Comparison of ENCODE assay signal across 16 cellular contexts in genomic region chr11:130371004-130371590, GRCh38. TPM values are rescaled to one million over a fixed set of nuclear protein-coding genes. Genes with fewer than 3 reads are reported as not detected.
DNase-seq lines count a peak whose midpoint lies in the region; ATAC-seq, FAIRE-seq and TF ChIP-seq lines count a peak whose summit lies in the region.
"Had no signal": no experiment of that assay in that cellular context is flagged by ENCODE, and none has a peak within 500 bp of the region (broad histone marks: within the 10 kb centered on the region; RNA-seq: fewer than 3 reads in every experiment).

No MANE protein-coding gene starts in this region.

- peaks cover 52% of the 10 kb centered on the region for H3K27me3 Mint-ChIP-seq in astrocyte (ENCODE audit: low read depth, unreplicated experiment)
- H3K27me3 Mint-ChIP-seq: stimulated activated naive CD8-positive, alpha-beta T cell treated with anti-CD3 and anti-CD28 coated beads, Interleukin-15, amount 100 ng/mL, for 72 hours had no signal

- TF ChIP-seq CTCF in GM12872 (IDR thresholded peaks at IDR 0.05; ENCODE audit: insufficient read depth, low read depth, low read length) (peak; percentile 30; the same call in 2 of the 3 replicates), astrocyte (IDR thresholded peaks at IDR 0.05; ENCODE audit: insufficient read depth, low read depth, low read length) (peak; percentile 10), mucosa of descending colon (IDR thresholded peaks at IDR 0.05) (no peak), left ventricle myocardium inferior (IDR thresholded peaks at IDR 0.05; ENCODE audit: borderline replicate concordance) (no peak)

- ATAC-seq in mucosa of descending colon = peak; percentile 15
- ATAC-seq: stimulated activated naive CD8-positive, alpha-beta T cell treated with anti-CD3 and anti-CD28 coated beads, Interleukin-15, amount 100 ng/mL, for 72 hours had no signal

- H3K27ac ChIP-seq in astrocyte (ENCODE audit: low read depth, low read length) (no peak overlapping the region), left ventricle myocardium inferior (replicated peaks) (no peak overlapping the region)
- H3K27ac ChIP-seq: parathyroid adenoma had no signal

- no peak overlapping the region for H3K4me3 ChIP-seq in astrocyte (ENCODE audit: insufficient read depth, low read depth, low read length)
- H3K4me3 ChIP-seq in mucosa of descending colon = no peak overlapping the region
- H3K4me3 ChIP-seq in left ventricle myocardium inferior = no peak overlapping the region
- no peak overlapping the region for H3K4me3 ChIP-seq in MG63

- H4K20me1 ChIP-seq in astrocyte (ENCODE audit: insufficient read depth, low read length) = no peaks in the 10 kb centered on the region

- H3K4me1 ChIP-seq in astrocyte (ENCODE audit: insufficient read depth, low read length) (no peaks in the 10 kb centered on the region), mucosa of descending colon (ENCODE audit: low read depth) (no peaks in the 10 kb centered on the region), left ventricle myocardium inferior (no peaks in the 10 kb centered on the region)
- H3K4me1 ChIP-seq: parathyroid adenoma had no signal

- peaks cover 40% of the 10 kb centered on the region for H3K27me3 ChIP-seq in astrocyte (ENCODE audit: insufficient read depth, low read length)
- no peaks in the 10 kb centered on the region for H3K27me3 ChIP-seq in left ventricle myocardium inferior (ENCODE audit: low read depth)
- no peaks in the 10 kb centered on the region for H3K27me3 ChIP-seq in MG63

- peaks cover 10% of the 10 kb centered on the region for H3K4me1 Mint-ChIP-seq in astrocyte (ENCODE audit: low read depth, unreplicated experiment)
- H3K4me1 Mint-ChIP-seq: CD8-positive, alpha-beta memory T cell; memory B cell; stimulated activated naive CD8-positive, alpha-beta T cell treated with anti-CD3 and anti-CD28 coated beads, Interleukin-15, amount 100 ng/mL, for 72 hours had no signal

- no peak overlapping the region for H3K4me2 ChIP-seq in astrocyte (ENCODE audit: low read length)

- no peak overlapping the region for H3K27ac Mint-ChIP-seq in astrocyte (ENCODE audit: unreplicated experiment)
- H3K27ac Mint-ChIP-seq: CD8-positive, alpha-beta memory T cell; memory B cell; stimulated activated naive CD8-positive, alpha-beta T cell treated with anti-CD3 and anti-CD28 coated beads, Interleukin-15, amount 100 ng/mL, for 72 hours had no signal

- intact Hi-C loops in mucosa of descending colon (cut with DNase I, micrococcal nuclease) (no loop called here), left ventricle myocardium inferior (cut with micrococcal nuclease) (no loop called here)

- H3K9me3 ChIP-seq in astrocyte (ENCODE audit: insufficient read depth, low read depth, low read length) (no peaks in the 10 kb centered on the region), mucosa of descending colon (no peaks in the 10 kb centered on the region), left ventricle myocardium inferior (replicated peaks) (no peaks in the 10 kb centered on the region), MG63 (no peaks in the 10 kb centered on the region)

- H3K4me3 Mint-ChIP-seq in astrocyte (ENCODE audit: unreplicated experiment) = no peak overlapping the region
- H3K4me3 Mint-ChIP-seq: CD8-positive, alpha-beta memory T cell; memory B cell; stimulated activated naive CD8-positive, alpha-beta T cell treated with anti-CD3 and anti-CD28 coated beads, Interleukin-15, amount 100 ng/mL, for 72 hours had no signal

- peaks cover 2% of the 10 kb centered on the region for H3K36me3 Mint-ChIP-seq in astrocyte (ENCODE audit: low read depth, unreplicated experiment)
- H3K36me3 Mint-ChIP-seq: memory B cell had no signal

- H3K9me3 Mint-ChIP-seq in astrocyte (ENCODE audit: unreplicated experiment) = peaks cover 3% of the 10 kb centered on the region
- H3K9me3 Mint-ChIP-seq: CD8-positive, alpha-beta memory T cell; memory B cell; stimulated activated naive CD8-positive, alpha-beta T cell treated with anti-CD3 and anti-CD28 coated beads, Interleukin-15, amount 100 ng/mL, for 72 hours had no signal

- H2AFZ ChIP-seq in astrocyte (ENCODE audit: low read depth, low read length) = no peak overlapping the region
- H2AFZ ChIP-seq: parathyroid adenoma had no signal

- H3K36me3 ChIP-seq in astrocyte (ENCODE audit: insufficient read depth, low read length) = no peaks in the 10 kb centered on the region
- H3K36me3 ChIP-seq in mucosa of descending colon (ENCODE audit: low read depth) = no peaks in the 10 kb centered on the region
- H3K36me3 ChIP-seq in left ventricle myocardium inferior = no peaks in the 10 kb centered on the region
- H3K36me3 ChIP-seq in MG63 = no peaks in the 10 kb centered on the region

- DNase-seq in MV-4-11 (lab: John Stamatoyannopoulos, UW) (peak; percentile 43), astrocyte (ENCODE audit: low read depth) (no peak), mucosa of descending colon (no peak), DMS79 treated with DMSO at 0.1 percent for 48 hours (lab: John Stamatoyannopoulos, UW) (no peak), left ventricle myocardium inferior (no peak), MG63 (no peak)
- no peak for DNase-seq in stimulated activated CD4-positive, alpha-beta T cell treated with anti-CD3 and anti-CD28 coated beads, Interleukin-2, amount 100 ng/mL, for 48 hours
- DNase-seq: activated CD8-positive, alpha-beta memory T cell treated with anti-CD3 and anti-CD28 coated beads, Interleukin-2, amount 50 U/mL, for 4 hours; effector memory CD4-positive, alpha-beta T cell; NCI-H1417; stimulated activated CD4-positive, alpha-beta T cell treated with anti-CD3 and anti-CD28 coated beads, Interleukin-4, amount 100 ng/mL, for 4 hours; stimulated activated naive CD8-positive, alpha-beta T cell treated with anti-CD3 and anti-CD28 coated beads, Interleukin-15, amount 100 ng/mL, for 72 hours had no signal

- H3K9ac ChIP-seq in astrocyte (ENCODE audit: low read length) = no peak overlapping the region
- H3K9ac ChIP-seq: parathyroid adenoma had no signal

- FAIRE-seq in astrocyte (lab: Jason Lieb, UNC) = no peak

- H3K79me2 ChIP-seq in astrocyte (ENCODE audit: insufficient read depth, low read length) = no peaks in the 10 kb centered on the region
- H3K79me2 ChIP-seq: parathyroid adenoma had no signal

RNA-seq across cellular contexts. Expression of gene ZBTB44, which starts 56.4 kb away (rescaled TPM):
- total RNA-seq in astrocyte (25.3 and 26.2 TPM in 2 replicates), mucosa of descending colon (10 to 100 TPM; 26.5 to 56.8 (median 32.4) TPM), left ventricle myocardium inferior (40.5 TPM)
- total RNA-seq in MG63 (2014; rRNA removed; shearing (Covaris generic); ENCODE audit: low replicate concordance) = 17.8 and 18.5 TPM in 2 replicates

RNA-seq across cellular contexts. Expression of gene ADAMTS8, which starts 57.3 kb away (rescaled TPM):
- total RNA-seq in astrocyte (0.17 and 0.20 TPM in 2 replicates), mucosa of descending colon (10 to 100 TPM in 1 of 3 donors, 1 to 10 TPM in 1, under 1 TPM in 1; 0.38 to 10.5 (median 2.6) TPM), left ventricle myocardium inferior (0.85 TPM)
- 2.6 and 3.5 TPM in 2 replicates for total RNA-seq in MG63 (2014; rRNA removed; shearing (Covaris generic); ENCODE audit: low replicate concordance)
- total RNA-seq: CD8-positive, alpha-beta memory T cell had no signal

Comparison
In these comparisons a context has a peak if more than half of its experiments do, and no peak if none do; other contexts are left out.
1. CTCF ChIP-seq: peak in GM12872 (single experiment) and astrocyte (single experiment); none in mucosa of descending colon (single experiment) and left ventricle myocardium inferior (single experiment).